8 cellular contexts compared by ENCODE assay signal in genomic region chr1:113784104-113784779, GRCh38. TPM values are rescaled to one million over a fixed set of nuclear protein-coding genes. Genes with fewer than 3 reads are reported as not detected.
A peak's percentile ranks its signal among the peaks of the same experiment; 100 is the strongest.
DNase-seq lines count a peak whose midpoint lies in the region; ATAC-seq lines count a peak whose summit lies in the region.

No MANE protein-coding gene starts in this region.

- DNase-seq in SK-N-MC (ENCODE audit: low read depth, low spot score) (no peak), left colon (no peak), DMS53 treated with DMSO at 0.1 percent for 48 hours (lab: John Stamatoyannopoulos, UW; ENCODE audit: unreplicated experiment) (no peak), germinal center (ENCODE audit: low spot score) (no peak), ACHN (no peak), NCI-H226 (no peak)

- no peak overlapping the region for H3K9ac ChIP-seq in SK-N-MC (ENCODE audit: insufficient read length)

- ATAC-seq in GM18909 (IDR thresholded peaks at IDR 0.05; ENCODE audit: poor library complexity, unreplicated experiment) (peak; percentile 69), HG02763 (IDR thresholded peaks at IDR 0.05; ENCODE audit: unreplicated experiment) (peak; percentile 62), left colon (peak; percentile 41)

- intact Hi-C loops in left colon (cut with DNase I, micrococcal nuclease) = no loop called here

- in situ Hi-C loops in ACHN (cut with HindIII; ENCODE audit: low pct_ligation_motif_present, low pct_unique_long_range_greater_than_20kb, low sequenced_read_pairs) = no loop called here

- H3K9me3 ChIP-seq in SK-N-MC (ENCODE audit: low read depth, low read length) = no peaks in the 10 kb centered on the region

- H3K27ac ChIP-seq in SK-N-MC = peak overlapping the region; percentile 83

- no peak overlapping the region for H3K4me3 ChIP-seq in SK-N-MC

- peaks cover 1% of the 10 kb centered on the region for H3K36me3 ChIP-seq in SK-N-MC (ENCODE audit: insufficient read depth, low read length)

RNA-seq across cellular contexts. Expression of gene PHTF1, which starts 25.0 kb away (rescaled TPM):
- total RNA-seq in left colon = 1 to 10 TPM; 7.3 to 9.2 TPM

RNA-seq across cellular contexts. Expression of gene RSBN1, which starts 28.0 kb away (rescaled TPM):
- total RNA-seq in left colon = 10 to 100 TPM; 23.6 to 28.5 TPM
